9 cellular contexts compared by ENCODE assay signal in the genomic region with DNA sequence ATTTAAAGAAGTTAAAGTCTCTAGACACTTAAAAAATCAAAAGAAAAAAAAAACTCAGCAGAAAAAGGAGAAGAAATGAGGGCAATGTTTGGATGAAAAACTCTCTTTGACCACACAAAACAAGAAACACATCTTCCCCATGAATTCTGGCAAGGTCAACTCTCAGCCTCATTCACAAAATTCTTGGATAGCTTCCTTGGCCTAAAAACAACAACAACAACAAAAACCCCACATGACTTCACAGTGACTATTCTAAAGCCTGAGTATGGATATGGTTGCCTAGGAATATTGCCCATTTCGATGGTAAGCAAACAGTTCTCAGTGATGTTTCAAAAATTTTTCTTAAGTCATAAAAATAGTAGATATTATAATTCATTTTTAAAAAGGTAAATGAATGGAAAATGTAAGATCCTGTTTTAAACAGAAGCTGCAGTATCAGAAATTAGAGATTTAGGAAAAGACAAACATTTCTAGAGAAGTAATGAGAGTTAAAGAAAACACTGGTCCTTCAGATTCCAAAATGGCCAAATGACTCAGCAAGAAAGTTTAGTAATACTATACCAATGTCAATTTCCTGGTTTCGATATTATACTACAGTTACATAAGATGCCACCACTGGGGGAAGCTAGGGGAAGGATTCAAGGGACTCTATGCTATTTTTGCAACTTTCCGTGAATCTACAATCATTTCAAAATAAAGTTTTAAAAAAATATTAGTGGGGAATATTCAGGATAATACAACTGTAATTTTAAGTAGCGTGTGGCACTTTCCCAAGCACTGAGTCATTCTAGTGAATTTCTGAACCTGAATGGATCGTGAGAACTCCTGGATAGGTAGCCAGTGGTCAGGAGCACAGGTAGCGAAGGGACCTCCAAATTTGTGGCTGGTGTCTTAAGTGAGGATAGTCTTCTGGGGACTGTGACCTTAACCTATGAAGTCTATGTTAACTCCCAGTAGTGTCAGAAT. TPM values are rescaled to one million over a fixed set of nuclear protein-coding genes. Genes with fewer than 3 reads are reported as not detected.
A peak's percentile ranks its signal among the peaks of the same experiment; 100 is the strongest.
DNase-seq lines count a peak whose midpoint lies in the region; ATAC-seq, FAIRE-seq and TF ChIP-seq lines count a peak whose summit lies in the region.
"Had no signal": no experiment of that assay in that cellular context is flagged by ENCODE, and none has a peak within 500 bp of the region (broad histone marks: within the 10 kb centered on the region; RNA-seq: fewer than 3 reads in every experiment).

No MANE protein-coding gene starts in this region.

- CTCF ChIA-PET in K562 (lab: Yijun Ruan, JAX; ENCODE audit: low intra/inter-chr PET ratio) (no interaction called here), HepG2 (lab: Yijun Ruan, JAX; ENCODE audit: low intra/inter-chr PET ratio, low total read pairs) (no interaction called here)

- peaks cover 13% of the 10 kb centered on the region for H3K36me3 Mint-ChIP-seq in natural killer cell treated with Interleukin-12 subunit alpha and Interleukin-12 subunit beta and Interleukin-15 and Interleukin-18, amount 100 ng/mL, for 72 hours
- no peaks in the 10 kb centered on the region for H3K36me3 Mint-ChIP-seq in natural killer cell

- in situ Hi-C loops in K562 (cut with MboI) (no loop called here), HepG2 (cut with HindIII; ENCODE audit: extremely low pct_ligation_motif_present, low pct_unique_long_range_greater_than_20kb) (no loop called here), HAP-1 (cut with MboI; ENCODE audit: low sequenced_read_pairs) (no loop called here)

- TF ChIP-seq CTCF in natural killer cell (IDR thresholded peaks at IDR 0.05) (no peak), K562 (IDR thresholded peaks at IDR 0.05 in 2 of 3, conservative IDR thresholded peaks at IDR 0.05 in 1 of 3; ENCODE audit: insufficient read depth in 2 of 3, low read depth in 1 of 3, low read length in 3 of 3) (no peak), HepG2 (CRISPR knock-in tag; IDR thresholded peaks at IDR 0.05) (no peak)

- H3K4me1 Mint-ChIP-seq in natural killer cell treated with Interleukin-12 subunit alpha and Interleukin-12 subunit beta and Interleukin-15 and Interleukin-18, amount 100 ng/mL, for 72 hours (ENCODE audit: low read depth in 2 of 2), result peaks cover 32 to 33% of the 10 kb centered on the region in 2 donors
- H3K4me1 Mint-ChIP-seq in natural killer cell, result peaks cover 8 to 27% of the 10 kb centered on the region in 2 donors

- H3K9me1 ChIP-seq in K562 (ENCODE audit: control insufficient read depth, insufficient read depth, low read length), result no peaks in the 10 kb centered on the region

- intact Hi-C loops in natural killer cell (cut with micrococcal nuclease), result no loop called here
- intact Hi-C loops in K562 (cut with micrococcal nuclease), result loop anchor here (2.0 kb wide), 1 partner anchor 71 kb away; no protein-coding TSS in a partner anchor
- intact Hi-C loops in HepG2 (cut with micrococcal nuclease; ENCODE audit: unreplicated experiment), result no loop called here

- BruUV-seq in K562 (replicated peaks; lab: Mats Ljungman, UMichigan), result TSS peak; percentile 22
- no TSS peak for BruUV-seq in HepG2 (replicated peaks; lab: Mats Ljungman, UMichigan)

- peak overlapping the region; percentile 72 for H2AFZ ChIP-seq in K562 (ENCODE audit: low read depth, low read length)
- H2AFZ ChIP-seq in HepG2 (ENCODE audit: low read length), result no peak overlapping the region
- no peak overlapping the region for H2AFZ ChIP-seq in Karpas-422 (ENCODE audit: low read length)

- H3K27ac Mint-ChIP-seq in natural killer cell treated with Interleukin-12 subunit alpha and Interleukin-12 subunit beta and Interleukin-15 and Interleukin-18, amount 100 ng/mL, for 72 hours, result peak overlapping the region; percentile 19 to 43
- peak overlapping the region in 1 of 2 donors; percentile 16 for H3K27ac Mint-ChIP-seq in natural killer cell

- ATAC-seq in natural killer cell treated with Interleukin-12 subunit alpha and Interleukin-12 subunit beta and Interleukin-15 and Interleukin-18, amount 100 ng/mL, for 72 hours, result peak; percentile 79 to 87
- ATAC-seq in natural killer cell (no peak), K562 (peak; percentile 22; the same call in 2 of the 3 replicates), HepG2 (no peak)

- H3K4me3 ChIP-seq in K562 (no peak overlapping the region), HepG2 (replicated peaks in 1 of 3; ENCODE audit: insufficient read depth in 1 of 3, low read depth in 2 of 3, low read length in 3 of 3) (no peak overlapping the region), Karpas-422 (ENCODE audit: low read length) (no peak overlapping the region), HAP-1 (no peak overlapping the region)

- TF ChIP-seq POLR2A in K562 (conservative IDR thresholded peaks at IDR 0.05) (no peak), HepG2 (IDR thresholded peaks at IDR 0.05; ENCODE audit: insufficient read depth in 1 of 2, low read depth in 2 of 2, low read length in 2 of 2) (no peak)

- WGBS in K562 (ENCODE audit: insufficient coverage, low coverage, missing lambda C conversion rate), result 40% methylated on average over 4 of the region's 6 CpGs
- 97% methylated on average over 6 of the region's 6 CpGs for WGBS in HepG2 (ENCODE audit: low lambda C conversion rate)

- H3K36me3 ChIP-seq in K562 (ENCODE audit: control insufficient read depth, insufficient read depth, low read length) (no peaks in the 10 kb centered on the region; the same call in 2 of the 3 replicates), HepG2 (replicated peaks in 1 of 2; ENCODE audit: control insufficient read depth in 1 of 2, insufficient read depth in 2 of 2, low read length in 2 of 2) (peaks cover 1 to 2% of the 10 kb centered on the region in 2 experiments; a peak in 1 of 5 replicates), Karpas-422 (ENCODE audit: insufficient read depth, low read length) (peaks cover 24% of the 10 kb centered on the region), HAP-1 (replicated peaks) (no peaks in the 10 kb centered on the region; the same call in none of the 2 replicates)

- H4K20me1 ChIP-seq in K562 (replicated peaks; ENCODE audit: control insufficient read depth, insufficient read depth, low read length), result no peaks in the 10 kb centered on the region
- no peaks in the 10 kb centered on the region for H4K20me1 ChIP-seq in HepG2 (ENCODE audit: insufficient read depth, low read length)
- no peaks in the 10 kb centered on the region for H4K20me1 ChIP-seq in Karpas-422 (ENCODE audit: insufficient read depth, low read depth, low read length)

- TF ChIP-seq EP300 in K562 (IDR thresholded peaks at IDR 0.05; ENCODE audit: low read length) (no peak), HepG2 (IDR thresholded peaks at IDR 0.05; ENCODE audit: low read depth in 2 of 2, low read length in 2 of 2) (no peak), HepG2 (CRISPR knock-in tag; IDR thresholded peaks at IDR 0.05; ENCODE audit: borderline replicate concordance) (no peak)

- H3K4me3 Mint-ChIP-seq in natural killer cell treated with Interleukin-12 subunit alpha and Interleukin-12 subunit beta and Interleukin-15 and Interleukin-18, amount 100 ng/mL, for 72 hours, result peak overlapping the region; percentile 51
- no peak overlapping the region for H3K4me3 Mint-ChIP-seq in natural killer cell
- H3K4me3 Mint-ChIP-seq: CD4-positive, CD25-positive, alpha-beta regulatory T cell had no signal

- no peak for TF ChIP-seq RAD21 in K562 (CRISPR knock-in tag; conservative IDR thresholded peaks at IDR 0.05 in 1 of 2, IDR thresholded peaks at IDR 0.05 in 1 of 2)
- no peak for TF ChIP-seq RAD21 in HepG2 (CRISPR knock-in tag; IDR thresholded peaks at IDR 0.05)

- H3K9ac ChIP-seq in K562 (ENCODE audit: insufficient read depth in 1 of 2, low read depth in 2 of 2, low read length in 2 of 2), result peak overlapping the region; percentile 3 to 40; a peak in 3 of 4 replicates
- H3K9ac ChIP-seq in HepG2 (ENCODE audit: insufficient read depth, low read depth, low read length), result no peak overlapping the region
- H3K9ac ChIP-seq in Karpas-422 (ENCODE audit: low read length), result no peak overlapping the region

- no peaks in the 10 kb centered on the region for H3K9me3 ChIP-seq in K562 (replicated peaks; ENCODE audit: control insufficient read depth, insufficient read depth, low read depth, low read length)
- H3K9me3 ChIP-seq in HepG2 (ENCODE audit: low read length), result no peaks in the 10 kb centered on the region
- H3K9me3 ChIP-seq in Karpas-422 (ENCODE audit: low read length), result no peaks in the 10 kb centered on the region
- H3K9me3 ChIP-seq in HAP-1, result no peaks in the 10 kb centered on the region; the same call in 1 of the 2 replicates

- H3K79me2 ChIP-seq in K562 (ENCODE audit: control insufficient read depth, insufficient read depth, low read length) (peaks cover 26% of the 10 kb centered on the region), HepG2 (ENCODE audit: insufficient read depth, low read length) (peaks cover 9% of the 10 kb centered on the region), Karpas-422 (ENCODE audit: low read length) (peaks cover 93% of the 10 kb centered on the region)

- H3K4me2 ChIP-seq in K562 (ENCODE audit: insufficient read depth, low read length), result peak overlapping the region; percentile 49; the same call in 1 of the 2 replicates
- H3K4me2 ChIP-seq in HepG2 (ENCODE audit: low read depth, low read length), result no peak overlapping the region
- H3K4me2 ChIP-seq in Karpas-422 (ENCODE audit: low read depth, low read length, poor library complexity, severe bottlenecking), result no peak overlapping the region

- peaks cover 3% of the 10 kb centered on the region for H3K9me3 Mint-ChIP-seq in natural killer cell treated with Interleukin-12 subunit alpha and Interleukin-12 subunit beta and Interleukin-15 and Interleukin-18, amount 100 ng/mL, for 72 hours
- H3K9me3 Mint-ChIP-seq in natural killer cell, result no peaks in the 10 kb centered on the region

- no peaks in the 10 kb centered on the region for H3K9me2 ChIP-seq in Karpas-422 (replicated peaks; ENCODE audit: insufficient read depth, low read length)

- POLR2A ChIA-PET in K562 (lab: Yijun Ruan, JAX) (interaction anchor here (0.7 kb wide), 1 partner anchor 1365 kb away, joined by 3 read pairs; no protein-coding TSS in a partner anchor), HepG2 (lab: Yijun Ruan, JAX) (no interaction called here)

- H3K27ac ChIP-seq in K562 (ENCODE audit: extremely low read depth, low read depth, low read length) (peak overlapping the region; percentile 77), HepG2 (ENCODE audit: extremely low read length, insufficient read depth, low read length) (no peak overlapping the region), Karpas-422 (ENCODE audit: low read length) (no peak overlapping the region; the same call in 1 of the 2 replicates)

- no peaks in the 10 kb centered on the region for H3K27me3 Mint-ChIP-seq in natural killer cell treated with Interleukin-12 subunit alpha and Interleukin-12 subunit beta and Interleukin-15 and Interleukin-18, amount 100 ng/mL, for 72 hours
- no peaks in the 10 kb centered on the region for H3K27me3 Mint-ChIP-seq in natural killer cell (ENCODE audit: low read depth in 2 of 2)
- H3K27me3 Mint-ChIP-seq: CD4-positive, CD25-positive, alpha-beta regulatory T cell had no signal

- H3K4me1 ChIP-seq in K562 (replicated peaks in 1 of 2; ENCODE audit: control insufficient read depth in 2 of 2, insufficient read depth in 2 of 2, low read length in 2 of 2) (peaks cover 0 to 24% of the 10 kb centered on the region in 2 experiments; a peak in 3 of 5 replicates), HepG2 (ENCODE audit: insufficient read depth, low read length) (peaks cover 22% of the 10 kb centered on the region), Karpas-422 (ENCODE audit: low read length) (no peaks in the 10 kb centered on the region), HAP-1 (no peaks in the 10 kb centered on the region)

- H3K27me3 ChIP-seq in K562 (ENCODE audit: control insufficient read depth in 2 of 2, insufficient read depth in 2 of 2, low read length in 2 of 2) (no peaks in the 10 kb centered on the region), HepG2 (ENCODE audit: control insufficient read depth in 1 of 2, insufficient read depth in 2 of 2, low read length in 2 of 2) (no peaks in the 10 kb centered on the region), Karpas-422 (ENCODE audit: low read length) (no peaks in the 10 kb centered on the region), HAP-1 (ENCODE audit: low read depth) (no peaks in the 10 kb centered on the region)

- no peak for DNase-seq in natural killer cell treated with Interleukin-12 subunit alpha and Interleukin-12 subunit beta and Interleukin-15 and Interleukin-18, amount 100 ng/mL, for 72 hours (ENCODE audit: low spot score)
- DNase-seq in natural killer cell (no peak), K562 (ENCODE audit: extremely low read depth in 1 of 4, low spot score in 3 of 4) (peak in 1 of 4 experiments; percentile 17), HepG2 (ENCODE audit: low spot score) (no peak), GM19240 (ENCODE audit: insufficient read length, low spot score) (no peak), HuH-7.5 (ENCODE audit: low spot score) (no peak), Karpas-422 (no peak), HAP-1 (ENCODE audit: low spot score in 2 of 2) (no peak)

- FAIRE-seq in K562 (lab: Jason Lieb, UNC), result peak; percentile 6
- FAIRE-seq in HepG2 (lab: Jason Lieb, UNC), result no peak

RNA-seq across cellular contexts. Expression of gene TMCC1, which starts 37.8 kb away (rescaled TPM):
- total RNA-seq in natural killer cell treated with Interleukin-12 subunit alpha and Interleukin-12 subunit beta and Interleukin-15 and Interleukin-18, amount 100 ng/mL, for 72 hours, result 10 to 100 TPM; 21.5 to 34.5 TPM
- 10 to 100 TPM; 26.4 to 36.7 (median 31.7) TPM for total RNA-seq in natural killer cell
- total RNA-seq in K562 (2011; cell fraction: chromatin; rRNA removed; ENCODE audit: low replicate concordance), result 6.6 and 12.8 TPM in 2 replicates
- total RNA-seq in K562 (2011; cell fraction: nucleolus; rRNA removed), result 7.0 and 7.2 TPM in 2 replicates
- total RNA-seq in K562 (2011; cell fraction: nucleoplasm; rRNA removed), result 9.0 and 12.2 TPM in 2 replicates
- 2.6 and 4.7 TPM in 2 replicates for total RNA-seq in K562 (2014; rRNA removed)
- 5.1 and 5.6 TPM in 2 replicates for total RNA-seq in K562 (2014; rRNA removed; fragmentation: Illumina TruSeq; extraction: Trizol)
- 4.0 and 5.5 TPM in 2 replicates for total RNA-seq in K562 (2015; rRNA removed; fragmentation: Illumina TruSeq; extraction: Trizol)
- total RNA-seq in K562 (2021), result 7.7 and 8.5 TPM in 2 replicates
- polyA plus RNA-seq in K562 (2011; rRNA removed), result 5.6 and 8.7 TPM in 2 replicates
- polyA plus RNA-seq in K562 (2011; cell fraction: cytosol; rRNA removed), result 3.0 and 3.2 TPM in 2 replicates
- polyA plus RNA-seq in K562 (2011; cell fraction: nucleus; rRNA removed), result 3.3 and 8.4 TPM in 2 replicates
- polyA plus RNA-seq in K562 (2012), result 3.1 and 3.7 TPM in 2 replicates
- polyA plus RNA-seq in K562 (2014; fragmentation: Illumina TruSeq; extraction: Trizol), result 4.8 TPM in 2 replicates
- polyA plus RNA-seq in K562 (2014; fragmentation: Nextera tagmentation; extraction: Ambion mirVana), result 1 to 10 TPM in 1 of 2 experiments, under 1 TPM in 1; 0.89 to 1.2 TPM
- polyA plus RNA-seq in K562 (2014; rRNA removed), result 1.6 and 3.3 TPM in 2 replicates
- 10.0 and 10.9 TPM in 2 replicates for polyA minus RNA-seq in K562 (2011; rRNA and poly(A)+ RNA removed)
- polyA minus RNA-seq in K562 (2011; cell fraction: cytosol; rRNA and poly(A)+ RNA removed), result 2.5 and 5.7 TPM in 2 replicates
- polyA minus RNA-seq in K562 (2011; cell fraction: nucleus; rRNA and poly(A)+ RNA removed), result 7.8 and 9.6 TPM in 2 replicates
- 12.1 and 14.8 TPM in 2 replicates for total RNA-seq in HepG2 (2016; rRNA removed; fragmentation: Illumina TruSeq; extraction: Trizol)
- total RNA-seq in HepG2 (2016; cell fraction: cytosol; rRNA removed; fragmentation: Illumina TruSeq; extraction: Trizol; ENCODE audit: low read depth), result 31.5 and 32.2 TPM in 2 replicates
- 13.6 and 13.9 TPM in 2 replicates for total RNA-seq in HepG2 (2016; cell fraction: insoluble cytoplasmic fraction; rRNA removed; fragmentation: Illumina TruSeq; extraction: Trizol)
- total RNA-seq in HepG2 (2016; cell fraction: membrane; rRNA removed; fragmentation: Illumina TruSeq; extraction: Trizol), result 19.2 and 21.3 TPM in 2 replicates
- 13.3 and 21.7 TPM in 2 replicates for total RNA-seq in HepG2 (2016; cell fraction: nucleus; rRNA removed; fragmentation: Illumina TruSeq; extraction: Trizol)
- polyA plus RNA-seq in HepG2 (2011; rRNA removed), result 264 and 329 TPM in 2 replicates
- polyA plus RNA-seq in HepG2 (2011; cell fraction: cytosol; rRNA removed), result 53.3 and 78.4 TPM in 2 replicates
- 43.5 and 164 TPM in 2 replicates for polyA plus RNA-seq in HepG2 (2011; cell fraction: nucleus; rRNA removed)
- polyA plus RNA-seq in HepG2 (2012), result 328 and 350 TPM in 2 replicates
- polyA plus RNA-seq in HepG2 (2016; cell fraction: cytosol; fragmentation: Illumina TruSeq; extraction: Trizol; ENCODE audit: low read depth), result 4.5 and 7.9 TPM in 2 replicates
- 15.0 and 19.4 TPM in 2 replicates for polyA plus RNA-seq in HepG2 (2016; cell fraction: insoluble cytoplasmic fraction; fragmentation: Illumina TruSeq; extraction: Trizol; ENCODE audit: low read depth)
- polyA plus RNA-seq in HepG2 (2016; cell fraction: membrane; fragmentation: Illumina TruSeq; extraction: Trizol; ENCODE audit: low read depth), result 13.3 and 13.8 TPM in 2 replicates
- polyA plus RNA-seq in HepG2 (2016; cell fraction: nucleus; fragmentation: Illumina TruSeq; extraction: Trizol; ENCODE audit: insufficient read depth, low read depth), result 9.7 and 13.0 TPM in 2 replicates
- 20.3 and 122 TPM in 2 replicates for polyA minus RNA-seq in HepG2 (2011; rRNA and poly(A)+ RNA removed; ENCODE audit: low replicate concordance)
- polyA minus RNA-seq in HepG2 (2011; cell fraction: cytosol; rRNA and poly(A)+ RNA removed), result 191 and 214 TPM in 2 replicates
- 100 and 245 TPM in 2 replicates for polyA minus RNA-seq in HepG2 (2011; cell fraction: nucleus; rRNA and poly(A)+ RNA removed)
- 14.1 and 23.0 TPM in 2 replicates for total RNA-seq in Karpas-422 (2014; rRNA removed; shearing (Covaris generic); ENCODE audit: low replicate concordance)

Comparison
In these comparisons a context has a peak if more than half of its experiments do, and no peak if none do; other contexts are left out.
1. ATAC-seq: peak in natural killer cell treated with Interleukin-12 subunit alpha and Interleukin-12 subunit beta and Interleukin-15 and Interleukin-18, amount 100 ng/mL, for 72 hours (2 of 2) and K562 (single experiment); none in natural killer cell (0 of 3) and HepG2 (single experiment).
2. H3K9ac ChIP-seq: peak in K562 (2 of 2); none in HepG2 (single experiment) and Karpas-422 (single experiment).